In the genomic region with DNA sequence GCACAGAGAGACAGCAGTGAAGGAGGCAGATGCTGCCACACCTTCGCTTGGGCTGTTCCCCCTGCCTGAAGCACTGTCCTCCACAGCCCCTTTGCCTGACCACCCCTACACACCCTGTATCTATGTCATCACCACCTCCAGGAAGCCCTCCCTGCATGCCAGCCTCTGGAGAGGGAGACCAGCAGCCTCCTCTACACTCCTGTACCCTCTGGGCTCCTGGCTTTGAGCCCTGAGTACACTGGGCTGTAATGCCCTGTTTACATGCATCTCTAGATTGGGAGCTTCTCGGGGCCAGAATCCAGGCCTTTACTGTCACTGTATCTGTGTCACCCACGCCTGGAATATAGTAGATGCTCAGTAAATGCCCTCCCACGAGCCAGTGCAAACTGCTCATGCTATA, we compare ENCODE assay signal across 18 cellular contexts. TPM values are rescaled to one million over a fixed set of nuclear protein-coding genes. Genes with fewer than 3 reads are reported as not detected.
DNase-seq lines count a peak whose midpoint lies in the region; ATAC-seq and TF ChIP-seq lines count a peak whose summit lies in the region.
"Had no signal": no experiment of that assay in that cellular context is flagged by ENCODE, and none has a peak within 500 bp of the region (broad histone marks: within the 10 kb centered on the region; RNA-seq: fewer than 3 reads in every experiment).

No MANE protein-coding gene starts in this region.

- peak overlapping the region; percentile 20 for H3K27ac Mint-ChIP-seq in central memory CD8-positive, alpha-beta T cell (ENCODE audit: low read depth)
- peak overlapping the region; percentile 32 for H3K27ac Mint-ChIP-seq in mesothelial cell of epicardium

- no peaks in the 10 kb centered on the region for H3K9me3 ChIP-seq in HEK293 (ENCODE audit: control insufficient read depth, insufficient read depth, low read depth, low read length)
- H3K9me3 ChIP-seq in parathyroid adenoma (ENCODE audit: control insufficient read depth, low read length), result no peaks in the 10 kb centered on the region
- H3K9me3 ChIP-seq: BLaER1 treated with 17β-estradiol and CSF1 and Interleukin-3, amounts not matched to agents 10 nM and 100 nM; MG63 had no signal

- no peak overlapping the region for H3K4me3 Mint-ChIP-seq in central memory CD8-positive, alpha-beta T cell
- H3K4me3 Mint-ChIP-seq in mesothelial cell of epicardium, result no peak overlapping the region
- H3K4me3 Mint-ChIP-seq: CD4-positive, alpha-beta memory T cell had no signal

- ATAC-seq in central memory CD8-positive, alpha-beta T cell (replicated peaks; ENCODE audit: extremely low read depth, poor library complexity, severe bottlenecking), result no peak
- ATAC-seq in GM19397 (IDR thresholded peaks at IDR 0.05; ENCODE audit: unreplicated experiment), result no peak
- ATAC-seq: Right ventricle myocardium inferior had no signal

- POLR2A ChIA-PET in HEK293 (lab: Yijun Ruan, JAX), result no interaction called here

- H3K4me2 ChIP-seq in parathyroid adenoma (ENCODE audit: low read length), result no peak overlapping the region

- CTCF ChIA-PET in HEK293 (lab: Yijun Ruan, JAX), result interaction anchor here (1.8 kb wide), 1 partner anchor 14 kb away, joined by 11 read pairs; no protein-coding TSS in a partner anchor

- no peaks in the 10 kb centered on the region for H3K36me3 ChIP-seq in HEK293 (ENCODE audit: control insufficient read depth in 2 of 2, insufficient read depth in 1 of 2, low read length in 2 of 2)
- H3K36me3 ChIP-seq in parathyroid adenoma (ENCODE audit: control insufficient read depth, insufficient read depth, low read length), result no peaks in the 10 kb centered on the region
- H3K36me3 ChIP-seq: BLaER1 treated with 17β-estradiol and CSF1 and Interleukin-3, amounts not matched to agents 10 nM and 100 nM; MG63 had no signal

- no peaks in the 10 kb centered on the region for H3K27me3 ChIP-seq in parathyroid adenoma (ENCODE audit: control insufficient read depth, insufficient read depth, low read length)
- H3K27me3 ChIP-seq: MG63 had no signal

- H3K4me1 Mint-ChIP-seq in central memory CD8-positive, alpha-beta T cell, result no peaks in the 10 kb centered on the region
- peaks cover 7% of the 10 kb centered on the region for H3K4me1 Mint-ChIP-seq in mesothelial cell of epicardium
- H3K4me1 Mint-ChIP-seq: CD4-positive, alpha-beta memory T cell had no signal

- no peak overlapping the region for H3K27ac ChIP-seq in HEK293 (ENCODE audit: extremely low read depth, low read depth, low read length)
- no peak overlapping the region for H3K27ac ChIP-seq in parathyroid adenoma
- H3K27ac ChIP-seq: BLaER1 treated with 17β-estradiol and CSF1 and Interleukin-3, amounts not matched to agents 10 nM and 100 nM had no signal

- H3K4me1 ChIP-seq in HEK293 (ENCODE audit: control insufficient read depth, insufficient read depth, low read length), result no peaks in the 10 kb centered on the region
- H3K4me1 ChIP-seq in parathyroid adenoma, result peaks cover 3% of the 10 kb centered on the region

- no peak overlapping the region for H3K9ac ChIP-seq in parathyroid adenoma
- H3K9ac ChIP-seq: BLaER1 treated with 17β-estradiol and CSF1 and Interleukin-3, amounts not matched to agents 10 nM and 100 nM had no signal

- TF ChIP-seq CTCF in HEK293 (tag by site-specific recombination; IDR thresholded peaks at IDR 0.05) (no peak), mesothelial cell of epicardium (IDR thresholded peaks at IDR 0.05; ENCODE audit: unreplicated experiment) (no peak), parathyroid adenoma (IDR thresholded peaks at IDR 0.05) (no peak)

- no peaks in the 10 kb centered on the region for H3K9me3 Mint-ChIP-seq in central memory CD8-positive, alpha-beta T cell
- H3K9me3 Mint-ChIP-seq in mesothelial cell of epicardium, result no peaks in the 10 kb centered on the region
- H3K9me3 Mint-ChIP-seq: CD4-positive, alpha-beta memory T cell had no signal

- H3K4me3 ChIP-seq in HEK293 (ENCODE audit: low read depth, low read length) (no peak overlapping the region), parathyroid adenoma (ENCODE audit: low read depth, low read length) (no peak overlapping the region)
- H3K4me3 ChIP-seq: BLaER1 treated with 17β-estradiol and CSF1 and Interleukin-3, amounts not matched to agents 10 nM and 100 nM; MG63 had no signal

- H2AFZ ChIP-seq in parathyroid adenoma, result peak overlapping the region; percentile 28

- H3K79me2 ChIP-seq in parathyroid adenoma, result no peaks in the 10 kb centered on the region

- no peak for DNase-seq in central memory CD8-positive, alpha-beta T cell (ENCODE audit: low spot score in 2 of 2)
- no peak for DNase-seq in mesothelial cell of epicardium (ENCODE audit: low spot score in 2 of 2, unreplicated experiment in 2 of 2)
- DNase-seq in NCI-H1048 (lab: John Stamatoyannopoulos, UW), result no peak
- no peak for DNase-seq in activated CD4-positive, alpha-beta T cell treated with anti-CD3 and anti-CD28 coated beads, Interleukin-2, amount 50 U/mL, for 4 hours
- DNase-seq in cerebellar nuclear complex (lab: John Stamatoyannopoulos, UW), result no peak
- DNase-seq: ACHN; CD4-positive, alpha-beta memory T cell; DMS153; MG63; NCI-H1417 treated with DMSO at 0.1 percent for 48 hours; NCI-H446; NCI-H526; OCI-M1 had no signal

- H3K36me3 Mint-ChIP-seq in central memory CD8-positive, alpha-beta T cell (ENCODE audit: insufficient read depth), result peaks cover 5% of the 10 kb centered on the region
- H3K36me3 Mint-ChIP-seq in mesothelial cell of epicardium, result no peaks in the 10 kb centered on the region
- H3K36me3 Mint-ChIP-seq: CD4-positive, alpha-beta memory T cell had no signal

- no peaks in the 10 kb centered on the region for H3K27me3 Mint-ChIP-seq in central memory CD8-positive, alpha-beta T cell
- no peaks in the 10 kb centered on the region for H3K27me3 Mint-ChIP-seq in mesothelial cell of epicardium (ENCODE audit: low read depth)
- H3K27me3 Mint-ChIP-seq: CD4-positive, alpha-beta memory T cell had no signal

TF ChIP-seq in HEK293, 187 proteins besides CTCF, POLR2A, EP300 and RAD21:
- TF ChIP-seq ZNF266 (tag by site-specific recombination; IDR thresholded peaks at IDR 0.05; ENCODE audit: low read depth) (no peak), IKZF3 (tag by site-specific recombination; IDR thresholded peaks at IDR 0.05) (no peak), ZNF664 (tag by site-specific recombination; IDR thresholded peaks at IDR 0.05) (0 out of 2 replicates have a peak, but pooled peaks have one; percentile 72)
- TF ChIP-seq, protein P1, sequence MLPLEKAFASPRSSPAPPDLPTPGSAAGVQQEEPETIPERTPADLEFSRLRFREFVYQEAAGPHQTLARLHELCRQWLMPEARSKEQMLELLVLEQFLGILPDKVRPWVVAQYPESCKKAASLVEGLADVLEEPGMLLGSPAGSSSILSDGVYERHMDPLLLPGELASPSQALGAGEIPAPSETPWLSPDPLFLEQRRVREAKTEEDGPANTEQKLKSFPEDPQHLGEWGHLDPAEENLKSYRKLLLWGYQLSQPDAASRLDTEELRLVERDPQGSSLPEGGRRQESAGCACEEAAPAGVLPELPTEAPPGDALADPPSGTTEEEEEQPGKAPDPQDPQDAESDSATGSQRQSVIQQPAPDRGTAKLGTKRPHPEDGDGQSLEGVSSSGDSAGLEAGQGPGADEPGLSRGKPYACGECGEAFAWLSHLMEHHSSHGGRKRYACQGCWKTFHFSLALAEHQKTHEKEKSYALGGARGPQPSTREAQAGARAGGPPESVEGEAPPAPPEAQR (tag by site-specific recombination; IDR thresholded peaks at IDR 0.05), result no peak

RNA-seq across cellular contexts. Expression of gene TMEM119, which starts 5.9 kb away (rescaled TPM):
- total RNA-seq in mesothelial cell of epicardium, result 37.6 to 43.2 TPM (median 41.2 TPM) in 3 replicates

RNA-seq across cellular contexts. Expression of gene SELPLG, which starts 30.0 kb away (rescaled TPM):
- 0.33 to 0.47 TPM in 2 of 3 replicates, not detected in the other for total RNA-seq in mesothelial cell of epicardium

RNA-seq across cellular contexts. Expression of gene ISCU, which starts 41.3 kb away (rescaled TPM):
- total RNA-seq in mesothelial cell of epicardium, result 64.9 to 66.0 TPM (median 65.8 TPM) in 3 replicates

RNA-seq across cellular contexts. Expression of gene SART3, which starts 42.8 kb away (rescaled TPM):
- total RNA-seq in mesothelial cell of epicardium, result 77.7 to 82.5 TPM (median 77.7 TPM) in 3 replicates
